9 cellular contexts compared by ENCODE assay signal in genomic region chrX:153226344-153227190, GRCh38. TPM values are rescaled to one million over a fixed set of nuclear protein-coding genes. Genes with fewer than 3 reads are reported as not detected.
DNase-seq lines count a peak whose midpoint lies in the region; ATAC-seq, FAIRE-seq and TF ChIP-seq lines count a peak whose summit lies in the region.
"Had no signal": no experiment of that assay in that cellular context is flagged by ENCODE, and none has a peak within 500 bp of the region (broad histone marks: within the 10 kb centered on the region; RNA-seq: fewer than 3 reads in every experiment).

No MANE protein-coding gene starts in this region.

- no peaks in the 10 kb centered on the region for H3K9me2 ChIP-seq in PC-9 (ENCODE audit: insufficient read depth)

- H3K9me3 ChIP-seq in PC-9 (ENCODE audit: insufficient read depth, low read depth) (no peaks in the 10 kb centered on the region), small intestine (ENCODE audit: control insufficient read depth, low read depth) (no peaks in the 10 kb centered on the region)

- no peak for TF ChIP-seq CTCF in PC-9 (conservative IDR thresholded peaks at IDR 0.05)

- WGBS in small intestine, 3 donors = 13 to 38% (median 15%) methylated on average over 16 of the region's 16 CpGs

- DNase-seq in NCI-H82 (lab: John Stamatoyannopoulos, UW) = peak; percentile 54
- no peak for DNase-seq in NCI-H82 treated with DMSO at 0.1 percent for 48 hours (lab: John Stamatoyannopoulos, UW; ENCODE audit: unreplicated experiment)
- peak; percentile 30 to 54 for DNase-seq in PC-9
- peak; percentile 0 for DNase-seq in foreskin melanocyte
- DNase-seq in small intestine = peak; percentile 0
- DNase-seq in midbrain (lab: John Stamatoyannopoulos, UW) = no peak
- no peak for DNase-seq in NCI-H2029 (lab: John Stamatoyannopoulos, UW)
- DNase-seq: dorsolateral prefrontal cortex had no signal

- ATAC-seq in GM18907 (IDR thresholded peaks at IDR 0.05; ENCODE audit: unreplicated experiment) = no peak

- no peaks in the 10 kb centered on the region for H3K4me1 ChIP-seq in PC-9 (replicated peaks; ENCODE audit: insufficient read depth)
- H3K4me1 ChIP-seq in small intestine (ENCODE audit: control insufficient read depth in 2 of 2, insufficient read depth in 1 of 2, low read depth in 1 of 2, low read length in 1 of 2) = no peaks in the 10 kb centered on the region

- no peak for FAIRE-seq in small intestine (lab: Jason Lieb, UNC)

- POLR2A ChIA-PET in PC-9 (lab: Charles Lee; ENCODE audit: unreplicated experiment) = no interaction called here

- no TSS peak for BruUV-seq in PC-9 (replicated peaks; lab: Mats Ljungman, UMichigan)

- no peaks in the 10 kb centered on the region for H3K79me2 ChIP-seq in PC-9 (ENCODE audit: low read depth)

- H3K36me3 ChIP-seq in PC-9 (ENCODE audit: low read depth) (no peaks in the 10 kb centered on the region), small intestine (ENCODE audit: control insufficient read depth in 2 of 2, insufficient read depth in 2 of 2, low read length in 2 of 2) (no peaks in the 10 kb centered on the region)

- CTCF ChIA-PET in PC-9 (lab: Charles Lee) = no interaction called here

- H3K27me3 ChIP-seq in PC-9 (ENCODE audit: insufficient read depth, low read depth) = peaks cover 34% of the 10 kb centered on the region
- no peaks in the 10 kb centered on the region for H3K27me3 ChIP-seq in small intestine (ENCODE audit: control insufficient read depth in 2 of 2, insufficient read depth in 2 of 2, low read length in 2 of 2)

- intact Hi-C loops in PC-9 (cut with micrococcal nuclease; ENCODE audit: unreplicated experiment) = no loop called here

- H3F3A ChIP-seq in PC-9 (ENCODE audit: insufficient read depth, low read depth) = no peaks in the 10 kb centered on the region

- H3K4me3 ChIP-seq in PC-9 = no peak overlapping the region
- H3K4me3 ChIP-seq in small intestine (ENCODE audit: low read depth in 1 of 2, low read length in 2 of 2) = no peak overlapping the region
- H3K4me3 ChIP-seq: dorsolateral prefrontal cortex had no signal

- H3K27ac ChIP-seq in PC-9 (no peak overlapping the region), small intestine (ENCODE audit: low read depth in 1 of 2, low read length in 1 of 2) (no peak overlapping the region)
- H3K27ac ChIP-seq: dorsolateral prefrontal cortex had no signal

- no peak overlapping the region for H3K4me2 ChIP-seq in PC-9

- H4K20me1 ChIP-seq in PC-9 (ENCODE audit: insufficient read depth) = no peaks in the 10 kb centered on the region

- H2AFZ ChIP-seq in PC-9 = no peak overlapping the region

RNA-seq across cellular contexts. Expression of gene MAGEA1, which starts 47.5 kb away (rescaled TPM):
- total RNA-seq in PC-9 (2021) = not detected in 2 replicates
- polyA plus RNA-seq in small intestine = not detected
- total RNA-seq: dorsolateral prefrontal cortex had no signal

Comparison
In these comparisons a context has a peak if more than half of its experiments do, and no peak if none do; other contexts are left out.
1. DNase-seq: peak in NCI-H82 (single experiment), PC-9 (2 of 2), foreskin melanocyte (single experiment) and small intestine (single experiment); none in NCI-H82 treated with DMSO at 0.1 percent for 48 hours (single experiment), midbrain (single experiment) and NCI-H2029 (single experiment).